Comparison of ENCODE assay signal across 9 cellular contexts in genomic region chr5:124952079-124952478, GRCh38.
DNase-seq lines count a peak whose midpoint lies in the region; ATAC-seq and TF ChIP-seq lines count a peak whose summit lies in the region.
"Had no signal": no experiment of that assay in that cellular context is flagged by ENCODE, and none has a peak within 500 bp of the region (broad histone marks: within the 10 kb centered on the region; RNA-seq: fewer than 3 reads in every experiment).

No MANE protein-coding gene starts in this region.

- H3K27ac Mint-ChIP-seq in immature natural killer cell, result peak overlapping the region in 3 of 6 donors; percentile 27 to 75 (median 46)
- H3K27ac Mint-ChIP-seq in chondrocyte (ENCODE audit: unreplicated experiment), result no peak overlapping the region

- H3K4me3 Mint-ChIP-seq in immature natural killer cell, result peak overlapping the region in 4 of 5 donors; percentile 6 to 68 (median 38)
- H3K4me3 Mint-ChIP-seq in chondrocyte (ENCODE audit: unreplicated experiment), result no peak overlapping the region

- H3K4me3 ChIP-seq in HAP-1, result no peak overlapping the region

- H3K9me3 ChIP-seq in HAP-1, result no peaks in the 10 kb centered on the region

- intact Hi-C loops in posterior cingulate gyrus (cut with DNase I), result no loop called here

- H3K4me1 ChIP-seq in HAP-1, result peaks cover 19% of the 10 kb centered on the region

- peaks cover 14 to 26% of the 10 kb centered on the region in 2 donors for H3K4me1 Mint-ChIP-seq in immature natural killer cell
- peaks cover 30% of the 10 kb centered on the region for H3K4me1 Mint-ChIP-seq in chondrocyte (ENCODE audit: low read depth)

- peaks cover 0 to 9% (median 0%) of the 10 kb centered on the region in 3 donors for H3K36me3 Mint-ChIP-seq in immature natural killer cell
- no peaks in the 10 kb centered on the region for H3K36me3 Mint-ChIP-seq in chondrocyte (ENCODE audit: low read depth)

- in situ Hi-C loops in HAP-1 (cut with MboI; ENCODE audit: low sequenced_read_pairs), result no loop called here

- H3K9me3 Mint-ChIP-seq in immature natural killer cell (no peaks in the 10 kb centered on the region), chondrocyte (ENCODE audit: low read depth) (no peaks in the 10 kb centered on the region)

- H3K27me3 ChIP-seq in HAP-1 (ENCODE audit: low read depth), result no peaks in the 10 kb centered on the region

- H3K27me3 Mint-ChIP-seq in immature natural killer cell (ENCODE audit: low read depth in 3 of 3) (no peaks in the 10 kb centered on the region), chondrocyte (ENCODE audit: low read depth) (no peaks in the 10 kb centered on the region)

- peak; percentile 84 for ATAC-seq in GM18519 (IDR thresholded peaks at IDR 0.05; ENCODE audit: low FRiP score, unreplicated experiment)
- peak; percentile 92 for ATAC-seq in GM21576 (IDR thresholded peaks at IDR 0.05; ENCODE audit: unreplicated experiment)
- peak; percentile 97 for ATAC-seq in HG03457 (IDR thresholded peaks at IDR 0.05; ENCODE audit: unreplicated experiment)

- no peak for TF ChIP-seq CTCF in chondrocyte (IDR thresholded peaks at IDR 0.05)

- DNase-seq in immature natural killer cell (peak; percentile 22 to 34 (median 27)), HAP-1 (ENCODE audit: low spot score in 2 of 2) (no peak), chondrocyte (ENCODE audit: low spot score) (no peak), DMS 273 (lab: John Stamatoyannopoulos, UW; ENCODE audit: unreplicated experiment) (no peak), posterior cingulate gyrus (no peak)
- DNase-seq: midbrain had no signal

- H3K36me3 ChIP-seq in HAP-1 (replicated peaks), result no peaks in the 10 kb centered on the region

Comparison
In these comparisons a context has a peak if more than half of its experiments do, and no peak if none do; other contexts are left out.
1. DNase-seq: peak in immature natural killer cell (3 of 3); none in HAP-1 (0 of 2), chondrocyte (single experiment), DMS 273 (single experiment) and posterior cingulate gyrus (0 of 10).
2. Peak in every context shown above with its lines, with median percentiles within 50 percentile points of each other: ATAC-seq.